8 cellular contexts compared by ENCODE assay signal in genomic region chr14:105419305-105420091, GRCh38. TPM values are rescaled to one million over a fixed set of nuclear protein-coding genes. Genes with fewer than 3 reads are reported as not detected.
DNase-seq lines count a peak whose midpoint lies in the region; ATAC-seq and TF ChIP-seq lines count a peak whose summit lies in the region.

Gene MTA1, plus strand, starts transcription at chr14:105419827. Its CDS starts 209 bp downstream, at chr14:105420036.

- peaks cover 5 to 38% (median 8%) of the 10 kb centered on the region in 4 donors for H3K4me1 Mint-ChIP-seq in CD4-positive, CD25-positive, alpha-beta regulatory T cell

- H3K4me1 ChIP-seq in CD4-positive, CD25-positive, alpha-beta regulatory T cell (ENCODE audit: control insufficient read depth, insufficient read depth, low read length, poor library complexity, severe bottlenecking), result peaks cover 40% of the 10 kb centered on the region
- H3K4me1 ChIP-seq in testis, result peaks cover 40% of the 10 kb centered on the region

- no peaks in the 10 kb centered on the region for H3K9me3 ChIP-seq in CD4-positive, CD25-positive, alpha-beta regulatory T cell (ENCODE audit: control insufficient read depth in 2 of 2, low read length in 2 of 2)
- no peaks in the 10 kb centered on the region for H3K9me3 ChIP-seq in testis

- peak within 1 kb of the TSS; percentile 85 to 94 (median 86) for H3K4me3 Mint-ChIP-seq in CD4-positive, CD25-positive, alpha-beta regulatory T cell

- no peaks in the 10 kb centered on the region for H3K9me3 Mint-ChIP-seq in CD4-positive, CD25-positive, alpha-beta regulatory T cell

- DNase-seq in CD4-positive, CD25-positive, alpha-beta regulatory T cell, result peak; percentile 35 to 53 (median 49)
- DNase-seq in NCI-H2196 (lab: John Stamatoyannopoulos, UW; ENCODE audit: unreplicated experiment) (peak; percentile 9), erythroblast (lab: John Stamatoyannopoulos, UW) (peak; percentile 68 to 76), myocyte (ENCODE audit: low read depth) (peak; percentile 43), testis (no peak), NCI-H1694 (lab: John Stamatoyannopoulos, UW) (no peak)
- DNase-seq in activated CD8-positive, alpha-beta memory T cell treated with anti-CD3 and anti-CD28 coated beads, Interleukin-2, amount 50 U/mL, for 4 hours, result peak; percentile 60

- ATAC-seq in CD4-positive, CD25-positive, alpha-beta regulatory T cell (ENCODE audit: low read depth in 2 of 2), result peak; percentile 62 to 64
- peak; percentile 44 for ATAC-seq in GM19438 (IDR thresholded peaks at IDR 0.05; ENCODE audit: low read depth, unreplicated experiment)

- TF ChIP-seq POLR2A in erythroblast (IDR thresholded peaks at IDR 0.05; ENCODE audit: low read length) (peak; percentile 43), testis (IDR thresholded peaks at IDR 0.05) (no peak)

- peaks cover 5% of the 10 kb centered on the region for H3K27me3 Mint-ChIP-seq in CD4-positive, CD25-positive, alpha-beta regulatory T cell

- H3K36me3 Mint-ChIP-seq in CD4-positive, CD25-positive, alpha-beta regulatory T cell, result peaks cover 3% of the 10 kb centered on the region

- intact Hi-C loops in testis (cut with DNase I; ENCODE audit: low total_unique reads), result no loop called here

- H3K27me3 ChIP-seq in CD4-positive, CD25-positive, alpha-beta regulatory T cell (ENCODE audit: control insufficient read depth, insufficient read depth, low read length), result no peaks in the 10 kb centered on the region
- no peaks in the 10 kb centered on the region for H3K27me3 ChIP-seq in testis

- no peak for TF ChIP-seq CTCF in testis (IDR thresholded peaks at IDR 0.05)

- no peaks in the 10 kb centered on the region for H3K36me3 ChIP-seq in CD4-positive, CD25-positive, alpha-beta regulatory T cell (ENCODE audit: control insufficient read depth, insufficient read depth, low read length)
- no peaks in the 10 kb centered on the region for H3K36me3 ChIP-seq in testis (ENCODE audit: low read depth, missing control alignments)

- peak within 1 kb of the TSS; percentile 51 for H3K27ac ChIP-seq in CD4-positive, CD25-positive, alpha-beta regulatory T cell (ENCODE audit: insufficient read depth, low read length, poor library complexity, severe bottlenecking)
- peak within 1 kb of the TSS; percentile 60 to 79 for H3K27ac ChIP-seq in testis

- peak within 1 kb of the TSS; percentile 32 for H3K4me3 ChIP-seq in CD4-positive, CD25-positive, alpha-beta regulatory T cell (ENCODE audit: low read depth, low read length)
- H3K4me3 ChIP-seq in testis, result peak within 1 kb of the TSS; percentile 77 to 78

- H3K27ac Mint-ChIP-seq in CD4-positive, CD25-positive, alpha-beta regulatory T cell, result peak within 1 kb of the TSS in 2 of 3 donors; percentile 26 to 71

- WGBS in testis, 2 donors, result 1% methylated on average over 51 of the region's 93 CpGs; no CpG with 5 or more reads in 1 of the 2 donors

RNA-seq across cellular contexts. Expression of gene MTA1, which starts in this region (rescaled TPM):
- 123 TPM for total RNA-seq in CD4-positive, CD25-positive, alpha-beta regulatory T cell
- polyA plus RNA-seq in CD4-positive, CD25-positive, alpha-beta regulatory T cell, result 1 to 10 TPM; 2.5 to 3.1 (median 3.0) TPM
- 44.0 and 50.9 TPM in 2 replicates for total RNA-seq in myocyte
- 64.6 TPM for polyA plus RNA-seq in myocyte (2012)
- total RNA-seq in testis, result 100 to 1,000 TPM; 118 to 120 TPM
- polyA plus RNA-seq in testis (ENCODE audit: insufficient read depth, low read depth, low replicate concordance), result 135 TPM

Comparison
In these comparisons a context has a peak if more than half of its experiments do, and no peak if none do; other contexts are left out.
1. RNA of gene MTA1 (polyA plus RNA-seq): 135 TPM in testis (single experiment); 2.5 to 3.1 TPM in CD4-positive, CD25-positive, alpha-beta regulatory T cell; every median in the first group is over 10 times any median in the second.
2. DNase-seq: peak in CD4-positive, CD25-positive, alpha-beta regulatory T cell (3 of 3), NCI-H2196 (single experiment), activated CD8-positive, alpha-beta memory T cell treated with anti-CD3 and anti-CD28 coated beads, Interleukin-2, amount 50 U/mL, for 4 hours (single experiment), erythroblast (2 of 2) and myocyte (single experiment); none in testis (single experiment) and NCI-H1694 (single experiment).